Comparison of ENCODE assay signal across 14 cellular contexts in the genomic region with DNA sequence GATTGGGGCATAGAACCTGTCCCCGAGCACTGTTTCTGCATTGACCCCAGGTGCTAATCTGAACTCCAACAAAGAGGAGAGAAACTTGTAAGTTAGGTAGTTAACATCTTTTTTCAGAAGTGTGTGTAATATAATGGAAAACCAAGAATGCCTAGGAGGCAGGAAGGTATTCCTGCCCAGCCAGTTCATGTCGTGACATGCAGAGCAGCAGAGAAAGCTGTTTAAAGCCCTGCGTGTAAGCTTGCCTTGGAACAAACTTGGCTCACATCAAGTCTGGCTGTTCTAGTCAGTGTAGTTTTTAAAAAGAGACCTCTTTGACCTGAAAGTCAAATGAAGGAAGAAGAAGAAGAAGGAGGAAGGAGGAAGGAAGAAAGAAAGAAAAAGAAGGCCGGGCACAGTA. TPM values are rescaled to one million over a fixed set of nuclear protein-coding genes. Genes with fewer than 3 reads are reported as not detected.
DNase-seq lines count a peak whose midpoint lies in the region; ATAC-seq and TF ChIP-seq lines count a peak whose summit lies in the region.
"Had no signal": no experiment of that assay in that cellular context is flagged by ENCODE, and none has a peak within 500 bp of the region (broad histone marks: within the 10 kb centered on the region; RNA-seq: fewer than 3 reads in every experiment).

No MANE protein-coding gene starts in this region.

- no peak overlapping the region for H3K4me3 ChIP-seq in CD4-positive, alpha-beta memory T cell (ENCODE audit: low read length in 2 of 2)
- H3K4me3 ChIP-seq in gastroesophageal sphincter (no peak overlapping the region), psoas muscle (no peak overlapping the region)

- H3K4me1 ChIP-seq in CD4-positive, alpha-beta memory T cell (ENCODE audit: insufficient read depth, low read length) = peaks cover 28% of the 10 kb centered on the region
- H3K4me1 ChIP-seq in gastroesophageal sphincter (peaks cover 0 to 59% (median 15%) of the 10 kb centered on the region in 3 donors), psoas muscle (peaks cover 20% of the 10 kb centered on the region)

- CTCF ChIA-PET in CD4-positive, alpha-beta memory T cell (lab: Charles Lee; ENCODE audit: partially characterized antibody) = no interaction called here

- H3K27ac Mint-ChIP-seq in CD4-positive, alpha-beta memory T cell = peak overlapping the region in 4 of 7 donors; percentile 48 to 99 (median 78)
- peak overlapping the region; percentile 99 for H3K27ac Mint-ChIP-seq in T-helper 17 cell

- no peak for DNase-seq in CD4-positive, alpha-beta memory T cell
- DNase-seq in T-helper 17 cell (no peak), psoas muscle (no peak), GM10266 (ENCODE audit: extremely low spot score) (no peak), DMS53 (lab: John Stamatoyannopoulos, UW) (no peak), activated T-cell treated with anti-CD3 and anti-CD28 coated beads for 4 hours (no peak)
- DNase-seq: activated T-cell treated with anti-CD3 and anti-CD28 coated beads, Interleukin-2, amount 50 U/mL, for 24 hours; NCI-H1092 treated with DMSO at 0.1 percent for 48 hours; NCI-H446 treated with DMSO at 0.1 percent for 48 hours had no signal

- no peaks in the 10 kb centered on the region for H3K9me3 Mint-ChIP-seq in CD4-positive, alpha-beta memory T cell
- H3K9me3 Mint-ChIP-seq: activated T-cell treated with anti-CD3 and anti-CD28 coated beads, Interleukin-2, amount 50 U/mL, for 24 hours; stimulated activated effector memory CD8-positive, alpha-beta T cell treated with anti-CD3 and anti-CD28 coated beads, Interleukin-12 subunit alpha, Interleukin-12 subunit beta, amount 100 ng/mL, for 72 hours had no signal

- no peak for TF ChIP-seq EP300 in gastroesophageal sphincter (IDR thresholded peaks at IDR 0.05)

- no peaks in the 10 kb centered on the region for H3K9me3 ChIP-seq in CD4-positive, alpha-beta memory T cell (ENCODE audit: control insufficient read depth in 1 of 2, low read length in 2 of 2)
- no peaks in the 10 kb centered on the region for H3K9me3 ChIP-seq in T-helper 17 cell (ENCODE audit: control insufficient read depth, low read length, poor library complexity, severe bottlenecking)
- no peaks in the 10 kb centered on the region for H3K9me3 ChIP-seq in gastroesophageal sphincter
- no peaks in the 10 kb centered on the region for H3K9me3 ChIP-seq in psoas muscle

- H3K27me3 ChIP-seq in CD4-positive, alpha-beta memory T cell (ENCODE audit: insufficient read depth, low read length) = no peaks in the 10 kb centered on the region
- no peaks in the 10 kb centered on the region for H3K27me3 ChIP-seq in gastroesophageal sphincter
- no peaks in the 10 kb centered on the region for H3K27me3 ChIP-seq in psoas muscle (ENCODE audit: insufficient read depth in 3 of 3, low read length in 2 of 3)

- no peak overlapping the region for H3K27ac ChIP-seq in CD4-positive, alpha-beta memory T cell (ENCODE audit: low read depth, low read length)
- peak overlapping the region in 3 of 4 donors; percentile 98 to 100 (median 99) for H3K27ac ChIP-seq in gastroesophageal sphincter
- peak overlapping the region; percentile 99 for H3K27ac ChIP-seq in psoas muscle
- H3K27ac ChIP-seq: C4-2B, HL-60 had no signal

- H3K27me3 Mint-ChIP-seq in CD4-positive, alpha-beta memory T cell = no peaks in the 10 kb centered on the region
- H3K27me3 Mint-ChIP-seq in T-helper 17 cell = no peaks in the 10 kb centered on the region
- H3K27me3 Mint-ChIP-seq: activated T-cell treated with anti-CD3 and anti-CD28 coated beads, Interleukin-2, amount 50 U/mL, for 24 hours had no signal

- ATAC-seq in T-helper 17 cell = no peak
- no peak for ATAC-seq in gastroesophageal sphincter
- no peak for ATAC-seq in psoas muscle
- ATAC-seq in GM21576 (IDR thresholded peaks at IDR 0.05; ENCODE audit: unreplicated experiment) = no peak
- ATAC-seq: stimulated activated effector memory CD8-positive, alpha-beta T cell treated with anti-CD3 and anti-CD28 coated beads, Interleukin-12 subunit alpha, Interleukin-12 subunit beta, amount 100 ng/mL, for 72 hours had no signal

- TF ChIP-seq CTCF in gastroesophageal sphincter (IDR thresholded peaks at IDR 0.05) = no peak
- no peak for TF ChIP-seq CTCF in psoas muscle (IDR thresholded peaks at IDR 0.05)
- no peak for TF ChIP-seq CTCF in GM10266 (IDR thresholded peaks at IDR 0.05; ENCODE audit: control insufficient read depth, insufficient read depth, low read depth, missing control alignments)

- POLR2A ChIA-PET in CD4-positive, alpha-beta memory T cell (lab: Charles Lee; ENCODE audit: partially characterized antibody) = interaction anchor here (1.4 to 6.4 kb wide), 3 partner anchors 65 to 84 kb away, joined by 4 to 70 read pairs (median 68); no protein-coding TSS in a partner anchor

- TF ChIP-seq POLR2A in gastroesophageal sphincter (IDR thresholded peaks at IDR 0.05) = no peak

- H3K36me3 Mint-ChIP-seq in CD4-positive, alpha-beta memory T cell = peaks cover 0 to 26% of the 10 kb centered on the region in 2 donors
- H3K36me3 Mint-ChIP-seq in T-helper 17 cell (ENCODE audit: low read depth) = peaks cover 9% of the 10 kb centered on the region

- no peaks in the 10 kb centered on the region for H3K36me3 ChIP-seq in CD4-positive, alpha-beta memory T cell (ENCODE audit: insufficient read depth, low read length)
- no peaks in the 10 kb centered on the region for H3K36me3 ChIP-seq in gastroesophageal sphincter
- peaks cover 0 to 4% of the 10 kb centered on the region in 2 donors for H3K36me3 ChIP-seq in psoas muscle (ENCODE audit: insufficient read depth in 1 of 2, low read depth in 1 of 2)

- peak overlapping the region; percentile 17 to 99 (median 96) for H3K4me3 Mint-ChIP-seq in CD4-positive, alpha-beta memory T cell
- peak overlapping the region; percentile 98 for H3K4me3 Mint-ChIP-seq in T-helper 17 cell

- intact Hi-C loops in CD4-positive, alpha-beta memory T cell (cut with micrococcal nuclease) = no loop called here
- intact Hi-C loops in psoas muscle (cut with DNase I) = loop anchor here (2.0 to 5.0 kb wide), 4 partner anchors 42 to 96 kb away; no protein-coding TSS in a partner anchor

- 62 to 66% methylated on average over 3 to 4 of the region's 4 CpGs for WGBS in gastroesophageal sphincter (ENCODE audit: low coverage in 1 of 2), 2 donors
- WGBS in psoas muscle, 3 donors = 71 to 81% (median 73%) methylated on average over 4 of the region's 4 CpGs

- peaks cover 14 to 48% (median 28%) of the 10 kb centered on the region in 4 donors for H3K4me1 Mint-ChIP-seq in CD4-positive, alpha-beta memory T cell
- peaks cover 23% of the 10 kb centered on the region for H3K4me1 Mint-ChIP-seq in T-helper 17 cell

RNA-seq across cellular contexts. Expression of gene GNA13, which starts 2.1 kb away (rescaled TPM):
- total RNA-seq in CD4-positive, alpha-beta memory T cell = 100 to 1,000 TPM; 102 to 107 TPM
- 10 to 100 TPM; 47.9 to 54.8 TPM for polyA plus RNA-seq in CD4-positive, alpha-beta memory T cell
- total RNA-seq in T-helper 17 cell (100 to 1,000 TPM; 102 to 132 TPM), gastroesophageal sphincter (100 to 1,000 TPM in 1 of 4 donors, 10 to 100 TPM in 3; 60.5 to 103 (median 92.5) TPM), psoas muscle (10 to 100 TPM; 34.2 to 85.5 (median 50.4) TPM)
- 10 to 100 TPM; 32.7 to 67.2 (median 38.1) TPM for polyA plus RNA-seq in psoas muscle
